Comparison of ENCODE assay signal across 10 cellular contexts in genomic region chr11:46332568-46333128, GRCh38. TPM values are rescaled to one million over a fixed set of nuclear protein-coding genes. Genes with fewer than 3 reads are reported as not detected.
DNase-seq lines count a peak whose midpoint lies in the region; ATAC-seq lines count a peak whose summit lies in the region.
"Had no signal": no experiment of that assay in that cellular context is flagged by ENCODE, and none has a peak within 500 bp of the region (broad histone marks: within the 10 kb centered on the region; RNA-seq: fewer than 3 reads in every experiment).

No MANE protein-coding gene starts in this region.

- H3K36me3 Mint-ChIP-seq in activated naive CD4-positive, alpha-beta T cell treated with anti-CD3 and anti-CD28 coated beads, Interleukin-2, amount 50 U/mL, for 72 hours, result no peaks in the 10 kb centered on the region

- no peaks in the 10 kb centered on the region for H3K9me3 Mint-ChIP-seq in activated naive CD4-positive, alpha-beta T cell treated with anti-CD3 and anti-CD28 coated beads, Interleukin-2, amount 50 U/mL, for 72 hours
- H3K9me3 Mint-ChIP-seq: T-helper 1 cell treated with Interleukin-12 subunit alpha and Interleukin-12 subunit beta and Interleukin-4 antibody, amounts not matched to agents 30 μg/mL and 1 μg/mL, for 36 hours had no signal

- DNase-seq in NCI-H82 (lab: John Stamatoyannopoulos, UW) (peak; percentile 47), NCI-H82 treated with DMSO at 0.1 percent for 48 hours (lab: John Stamatoyannopoulos, UW; ENCODE audit: unreplicated experiment) (no peak), iPS-NIHi11 (ENCODE audit: low spot score) (peak; percentile 63), SKM-1 (lab: John Stamatoyannopoulos, UW; ENCODE audit: unreplicated experiment) (no peak), HAP-1 (ENCODE audit: low spot score in 2 of 2) (no peak)
- DNase-seq in activated naive CD4-positive, alpha-beta T cell treated with anti-CD3 and anti-CD28 coated beads, Interleukin-2, amount 50 U/mL, for 72 hours (ENCODE audit: low spot score in 2 of 2), result no peak
- peak; percentile 39 to 49 for DNase-seq in stimulated activated CD8-positive, alpha-beta memory T cell treated with anti-CD3 and anti-CD28 coated beads, Interleukin-4, amount 100 ng/mL, for 4 hours (ENCODE audit: low read depth in 2 of 2, low spot score in 1 of 2)

- H3K4me3 ChIP-seq in HAP-1, result no peak overlapping the region

- H3K36me3 ChIP-seq in HAP-1 (replicated peaks), result no peaks in the 10 kb centered on the region

- ATAC-seq in activated naive CD4-positive, alpha-beta T cell treated with anti-CD3 and anti-CD28 coated beads, Interleukin-2, amount 50 U/mL, for 72 hours, result peak; percentile 15 to 23
- no peak for ATAC-seq in HG03039 (IDR thresholded peaks at IDR 0.05; ENCODE audit: unreplicated experiment)

- no peaks in the 10 kb centered on the region for H3K4me1 ChIP-seq in HAP-1

- peaks cover 13% of the 10 kb centered on the region; the same call in 1 of the 2 replicates for H3K27me3 ChIP-seq in HAP-1 (ENCODE audit: low read depth)

- H3K9me3 ChIP-seq in HAP-1, result no peaks in the 10 kb centered on the region

- H3K27ac Mint-ChIP-seq in activated naive CD4-positive, alpha-beta T cell treated with anti-CD3 and anti-CD28 coated beads, Interleukin-2, amount 50 U/mL, for 72 hours, result no peak overlapping the region
- H3K27ac Mint-ChIP-seq: T-helper 1 cell treated with Interleukin-12 subunit alpha and Interleukin-12 subunit beta and Interleukin-4 antibody, amounts not matched to agents 30 μg/mL and 1 μg/mL, for 36 hours had no signal

- in situ Hi-C loops in HAP-1 (cut with MboI; ENCODE audit: low sequenced_read_pairs), result no loop called here

RNA-seq across cellular contexts. Expression of gene DGKZ, which starts 14.6 kb away (rescaled TPM):
- 100 to 1,000 TPM in 1 of 2 donors, 10 to 100 TPM in 1; 88.0 to 108 TPM for total RNA-seq in activated naive CD4-positive, alpha-beta T cell treated with anti-CD3 and anti-CD28 coated beads, Interleukin-2, amount 50 U/mL, for 72 hours

RNA-seq across cellular contexts. Expression of gene MDK, which starts 48.8 kb away (rescaled TPM):
- 10 to 100 TPM in 1 of 2 donors, 1 to 10 TPM in 1; 5.8 to 14.8 TPM for total RNA-seq in activated naive CD4-positive, alpha-beta T cell treated with anti-CD3 and anti-CD28 coated beads, Interleukin-2, amount 50 U/mL, for 72 hours

RNA-seq across cellular contexts. Expression of gene CREB3L1, which starts 55.2 kb away (rescaled TPM):
- total RNA-seq in activated naive CD4-positive, alpha-beta T cell treated with anti-CD3 and anti-CD28 coated beads, Interleukin-2, amount 50 U/mL, for 72 hours, result under 1 TPM; 0.14 to 0.61 TPM

RNA-seq across cellular contexts. Expression of gene CHRM4, which starts 58.9 kb away (rescaled TPM):
- total RNA-seq in activated naive CD4-positive, alpha-beta T cell treated with anti-CD3 and anti-CD28 coated beads, Interleukin-2, amount 50 U/mL, for 72 hours, result under 1 TPM in 1 of 2 donors, not detected in 1; 0.64 TPM
- total RNA-seq: Daoy had no signal

Comparison
In these comparisons a context has a peak if more than half of its experiments do, and no peak if none do; other contexts are left out.
1. DNase-seq: peak in NCI-H82 (single experiment), iPS-NIHi11 (single experiment) and stimulated activated CD8-positive, alpha-beta memory T cell treated with anti-CD3 and anti-CD28 coated beads, Interleukin-4, amount 100 ng/mL, for 4 hours (2 of 2); none in NCI-H82 treated with DMSO at 0.1 percent for 48 hours (single experiment), activated naive CD4-positive, alpha-beta T cell treated with anti-CD3 and anti-CD28 coated beads, Interleukin-2, amount 50 U/mL, for 72 hours (0 of 2), SKM-1 (single experiment) and HAP-1 (0 of 2).